Comparison of ENCODE assay signal across 16 cellular contexts in the genomic region with DNA sequence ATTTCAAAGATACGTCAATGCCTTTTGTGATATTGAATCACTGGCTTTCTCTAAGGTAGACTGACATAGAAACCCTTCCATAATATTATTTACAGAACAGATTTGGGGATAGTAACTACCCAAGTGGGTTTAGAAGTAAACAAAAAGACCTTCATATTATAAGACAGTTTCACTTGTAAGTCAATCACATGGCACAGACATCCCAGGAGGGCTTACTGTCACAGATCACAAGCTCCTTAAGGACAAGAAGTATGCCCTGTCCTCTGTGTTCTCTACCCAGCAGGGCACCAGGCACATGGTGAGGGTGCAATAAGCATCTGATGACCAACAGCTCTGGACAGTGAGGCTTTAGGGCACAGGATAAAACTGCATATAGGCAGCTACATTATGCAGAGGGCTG.
A peak's percentile ranks its signal among the peaks of the same experiment; 100 is the strongest.
DNase-seq lines count a peak whose midpoint lies in the region; ATAC-seq and TF ChIP-seq lines count a peak whose summit lies in the region.
"Had no signal": no experiment of that assay in that cellular context is flagged by ENCODE, and none has a peak within 500 bp of the region (broad histone marks: within the 10 kb centered on the region; RNA-seq: fewer than 3 reads in every experiment).

No MANE protein-coding gene starts in this region.

- H3K9ac ChIP-seq in smooth muscle cell (ENCODE audit: low read depth) = no peak overlapping the region

- peaks cover 46% of the 10 kb centered on the region for H3K4me1 ChIP-seq in GM23338 (ENCODE audit: insufficient read depth)
- H3K4me1 ChIP-seq in neutrophil (ENCODE audit: control insufficient read depth in 1 of 2, insufficient read depth in 1 of 2, low read depth in 1 of 2, low read length in 1 of 2) = peaks cover 28 to 33% of the 10 kb centered on the region in 2 experiments
- H3K4me1 ChIP-seq in smooth muscle cell (ENCODE audit: low read depth) = no peaks in the 10 kb centered on the region
- H3K4me1 ChIP-seq: A549, Caco-2 had no signal

- no peak for DNase-seq in GM23338 (ENCODE audit: low spot score)
- peak; percentile 90 for DNase-seq in SK-MEL-5 (ENCODE audit: low read depth, low spot score)
- DNase-seq in Ammon's horn (ENCODE audit: low spot score) = no peak
- DNase-seq in smooth muscle cell (lab: John Stamatoyannopoulos, UW; ENCODE audit: unreplicated experiment) = no peak
- DNase-seq: Caco-2; CD8-positive, alpha-beta T cell; DMS53; GF-D8; H7 had no signal

- H3K27ac ChIP-seq in GM23338 (ENCODE audit: low read depth) = no peak overlapping the region
- peak overlapping the region; percentile 66 for H3K27ac ChIP-seq in cingulate gyrus (ENCODE audit: low read depth, low read length)
- peak overlapping the region; percentile 4 for H3K27ac ChIP-seq in neutrophil
- H3K27ac ChIP-seq in smooth muscle cell (ENCODE audit: low read depth) = no peak overlapping the region
- H3K27ac ChIP-seq: A549 had no signal

- H2AFZ ChIP-seq in GM23338 (no peak overlapping the region), smooth muscle cell (ENCODE audit: low read depth) (no peak overlapping the region)

- H3K4me3 Mint-ChIP-seq in GM23338 = peak overlapping the region; percentile 34; the same call in 2 of the 3 replicates
- H3K4me3 Mint-ChIP-seq: CD14-positive monocyte; CD8-positive, alpha-beta T cell had no signal

- H3K4me2 ChIP-seq in GM23338 (peak overlapping the region; percentile 65), smooth muscle cell (no peak overlapping the region)
- H3K4me2 ChIP-seq: A549 had no signal

- ATAC-seq in GM23338 (peak; percentile 30; the same call in 2 of the 3 replicates), HG03159 (IDR thresholded peaks at IDR 0.05; ENCODE audit: unreplicated experiment) (no peak), GM18511 (IDR thresholded peaks at IDR 0.05; ENCODE audit: unreplicated experiment) (no peak)
- ATAC-seq: A549; CD8-positive, alpha-beta T cell; K562 had no signal

- H3K4me3 ChIP-seq in GM23338 = peak overlapping the region; percentile 24
- no peak overlapping the region for H3K4me3 ChIP-seq in neutrophil (ENCODE audit: low read depth in 1 of 2, low read length in 1 of 2)
- no peak overlapping the region for H3K4me3 ChIP-seq in smooth muscle cell
- H3K4me3 ChIP-seq: A549, K562 had no signal

- no peaks in the 10 kb centered on the region; the same call in 2 of the 3 replicates for H3K9me3 Mint-ChIP-seq in GM23338
- H3K9me3 Mint-ChIP-seq: CD14-positive monocyte; CD8-positive, alpha-beta T cell had no signal

- H3K27me3 ChIP-seq in GM23338 (ENCODE audit: insufficient read depth) (no peaks in the 10 kb centered on the region), neutrophil (no peaks in the 10 kb centered on the region), smooth muscle cell (ENCODE audit: low read depth) (no peaks in the 10 kb centered on the region)

- no peak for TF ChIP-seq CTCF in GM23338 (conservative IDR thresholded peaks at IDR 0.05; ENCODE audit: low read depth in 2 of 2)
- TF ChIP-seq CTCF in neutrophil (IDR thresholded peaks at IDR 0.05) = no peak
- no peak for TF ChIP-seq CTCF in smooth muscle cell (IDR thresholded peaks at IDR 0.05; ENCODE audit: borderline replicate concordance, insufficient read depth, poor library complexity, severe bottlenecking)

- H4K20me1 ChIP-seq in GM23338 (replicated peaks; ENCODE audit: insufficient read depth) = no peaks in the 10 kb centered on the region
- H4K20me1 ChIP-seq in smooth muscle cell (ENCODE audit: low read depth) = no peaks in the 10 kb centered on the region

- H3F3A ChIP-seq in GM23338 (replicated peaks; ENCODE audit: low read depth) (no peaks in the 10 kb centered on the region), smooth muscle cell (ENCODE audit: low read depth) (no peaks in the 10 kb centered on the region)

- peaks cover 40% of the 10 kb centered on the region for H3K4me1 Mint-ChIP-seq in GM23338

- H3K27ac Mint-ChIP-seq in GM23338 = peak overlapping the region; percentile 31
- H3K27ac Mint-ChIP-seq: CD8-positive, alpha-beta T cell had no signal

- no peaks in the 10 kb centered on the region for H3K9me2 ChIP-seq in GM23338 (ENCODE audit: insufficient read depth)

- H3K79me2 ChIP-seq in GM23338 (replicated peaks; ENCODE audit: insufficient read depth) = no peaks in the 10 kb centered on the region
- no peaks in the 10 kb centered on the region for H3K79me2 ChIP-seq in smooth muscle cell (ENCODE audit: low read depth)

- H3K9me3 ChIP-seq in neutrophil (no peaks in the 10 kb centered on the region), smooth muscle cell (replicated peaks; ENCODE audit: low read depth) (no peaks in the 10 kb centered on the region)
- H3K9me3 ChIP-seq: A549, Caco-2 had no signal

- H3K36me3 ChIP-seq in GM23338 (ENCODE audit: insufficient read depth) = no peaks in the 10 kb centered on the region
- H3K36me3 ChIP-seq in neutrophil = peaks cover 63% of the 10 kb centered on the region
- no peaks in the 10 kb centered on the region for H3K36me3 ChIP-seq in smooth muscle cell (ENCODE audit: low read depth)

- H3K27me3 Mint-ChIP-seq in GM23338 (ENCODE audit: insufficient read depth, low read depth, poor library complexity) = no peaks in the 10 kb centered on the region

- WGBS in smooth muscle cell (ENCODE audit: low lambda C conversion rate) = 100% methylated on average over 1 of the region's 1 CpG

- in situ Hi-C loops in SK-MEL-5 (cut with HindIII; ENCODE audit: low pct_unique_long_range_greater_than_20kb, low sequenced_read_pairs) = no loop called here

- no peaks in the 10 kb centered on the region for H3K36me3 Mint-ChIP-seq in GM23338 (ENCODE audit: low read depth)

TF ChIP-seq in GM23338, 12 proteins besides CTCF, POLR2A, EP300 and RAD21:
- no peak for TF ChIP-seq ZNF114 (CRISPR knock-in tag; IDR thresholded peaks at IDR 0.05)
- no peak for TF ChIP-seq JUNB (IDR thresholded peaks at IDR 0.05; ENCODE audit: unreplicated experiment)
- TF ChIP-seq EZH2phosphoT487 (IDR thresholded peaks at IDR 0.05; ENCODE audit: unreplicated experiment) = no peak
- TF ChIP-seq, protein P1, sequence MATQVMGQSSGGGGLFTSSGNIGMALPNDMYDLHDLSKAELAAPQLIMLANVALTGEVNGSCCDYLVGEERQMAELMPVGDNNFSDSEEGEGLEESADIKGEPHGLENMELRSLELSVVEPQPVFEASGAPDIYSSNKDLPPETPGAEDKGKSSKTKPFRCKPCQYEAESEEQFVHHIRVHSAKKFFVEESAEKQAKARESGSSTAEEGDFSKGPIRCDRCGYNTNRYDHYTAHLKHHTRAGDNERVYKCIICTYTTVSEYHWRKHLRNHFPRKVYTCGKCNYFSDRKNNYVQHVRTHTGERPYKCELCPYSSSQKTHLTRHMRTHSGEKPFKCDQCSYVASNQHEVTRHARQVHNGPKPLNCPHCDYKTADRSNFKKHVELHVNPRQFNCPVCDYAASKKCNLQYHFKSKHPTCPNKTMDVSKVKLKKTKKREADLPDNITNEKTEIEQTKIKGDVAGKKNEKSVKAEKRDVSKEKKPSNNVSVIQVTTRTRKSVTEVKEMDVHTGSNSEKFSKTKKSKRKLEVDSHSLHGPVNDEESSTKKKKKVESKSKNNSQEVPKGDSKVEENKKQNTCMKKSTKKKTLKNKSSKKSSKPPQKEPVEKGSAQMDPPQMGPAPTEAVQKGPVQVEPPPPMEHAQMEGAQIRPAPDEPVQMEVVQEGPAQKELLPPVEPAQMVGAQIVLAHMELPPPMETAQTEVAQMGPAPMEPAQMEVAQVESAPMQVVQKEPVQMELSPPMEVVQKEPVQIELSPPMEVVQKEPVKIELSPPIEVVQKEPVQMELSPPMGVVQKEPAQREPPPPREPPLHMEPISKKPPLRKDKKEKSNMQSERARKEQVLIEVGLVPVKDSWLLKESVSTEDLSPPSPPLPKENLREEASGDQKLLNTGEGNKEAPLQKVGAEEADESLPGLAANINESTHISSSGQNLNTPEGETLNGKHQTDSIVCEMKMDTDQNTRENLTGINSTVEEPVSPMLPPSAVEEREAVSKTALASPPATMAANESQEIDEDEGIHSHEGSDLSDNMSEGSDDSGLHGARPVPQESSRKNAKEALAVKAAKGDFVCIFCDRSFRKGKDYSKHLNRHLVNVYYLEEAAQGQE (IDR thresholded peaks at IDR 0.05; ENCODE audit: unreplicated experiment) = no peak
- no peak for TF ChIP-seq POLR2AphosphoS5 (IDR thresholded peaks at IDR 0.05; ENCODE audit: low read depth)
- no peak for TF ChIP-seq CREB1 (CRISPR knock-in tag; IDR thresholded peaks at IDR 0.05; ENCODE audit: low read depth)
- no peak for TF ChIP-seq STAT1 (IDR thresholded peaks at IDR 0.05; ENCODE audit: unreplicated experiment)
- TF ChIP-seq NANOG (IDR thresholded peaks at IDR 0.05; ENCODE audit: borderline replicate concordance) = no peak
- TF ChIP-seq, protein P2, sequence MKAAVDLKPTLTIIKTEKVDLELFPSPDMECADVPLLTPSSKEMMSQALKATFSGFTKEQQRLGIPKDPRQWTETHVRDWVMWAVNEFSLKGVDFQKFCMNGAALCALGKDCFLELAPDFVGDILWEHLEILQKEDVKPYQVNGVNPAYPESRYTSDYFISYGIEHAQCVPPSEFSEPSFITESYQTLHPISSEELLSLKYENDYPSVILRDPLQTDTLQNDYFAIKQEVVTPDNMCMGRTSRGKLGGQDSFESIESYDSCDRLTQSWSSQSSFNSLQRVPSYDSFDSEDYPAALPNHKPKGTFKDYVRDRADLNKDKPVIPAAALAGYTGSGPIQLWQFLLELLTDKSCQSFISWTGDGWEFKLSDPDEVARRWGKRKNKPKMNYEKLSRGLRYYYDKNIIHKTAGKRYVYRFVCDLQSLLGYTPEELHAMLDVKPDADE (IDR thresholded peaks at IDR 0.05) = no peak

Comparison
In these comparisons a context has a peak if more than half of its experiments do, and no peak if none do; other contexts are left out.
1. H3K27ac ChIP-seq: peak in cingulate gyrus (single experiment) and neutrophil (single experiment); none in GM23338 (single experiment) and smooth muscle cell (single experiment).